In the genomic region with DNA sequence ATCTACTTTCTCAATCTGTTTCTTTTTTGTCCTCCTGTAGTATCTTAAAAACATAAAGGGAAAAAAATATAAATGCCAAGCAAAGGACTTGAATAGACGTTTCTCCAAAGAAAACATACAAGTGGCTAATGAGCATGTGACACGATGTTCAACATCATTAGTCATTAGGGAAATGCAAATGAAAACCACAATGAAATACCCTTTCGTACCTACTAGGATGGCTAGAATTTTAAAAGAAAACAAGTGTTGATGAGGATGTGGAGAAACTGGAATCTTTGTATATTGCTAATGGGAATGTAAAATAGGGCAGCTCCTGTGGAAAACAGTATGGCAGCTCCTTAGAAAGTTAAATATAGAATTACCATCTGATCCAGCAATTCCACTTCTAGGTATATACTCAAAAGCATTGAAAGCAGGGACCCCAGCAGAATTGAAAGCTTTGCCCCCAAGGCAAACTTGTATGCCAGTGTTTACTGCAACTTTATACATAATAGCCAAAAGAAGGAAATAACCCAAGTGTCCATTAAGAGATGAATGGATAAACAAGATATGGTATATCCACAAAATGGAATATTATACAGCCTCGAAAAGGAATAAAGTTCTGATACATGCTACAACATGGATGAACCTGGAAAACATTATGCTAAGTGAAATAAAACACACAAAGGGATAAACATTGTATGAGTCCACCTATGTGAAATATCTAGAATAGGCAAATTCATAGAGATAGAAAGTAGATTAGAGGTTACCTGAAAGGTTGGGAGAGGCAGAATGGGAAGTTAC, we compare ENCODE assay signal across 15 cellular contexts.
A peak's percentile ranks its signal among the peaks of the same experiment; 100 is the strongest.
DNase-seq lines count a peak whose midpoint lies in the region; ATAC-seq, FAIRE-seq and TF ChIP-seq lines count a peak whose summit lies in the region.
"Had no signal": no experiment of that assay in that cellular context is flagged by ENCODE, and none has a peak within 500 bp of the region (broad histone marks: within the 10 kb centered on the region; RNA-seq: fewer than 3 reads in every experiment).

No MANE protein-coding gene starts in this region.

- TF ChIP-seq CTCF in HEK293 (tag by site-specific recombination; IDR thresholded peaks at IDR 0.05), result no peak
- TF ChIP-seq CTCF in natural killer cell (IDR thresholded peaks at IDR 0.05), result no peak

- no peaks in the 10 kb centered on the region for H3K27me3 Mint-ChIP-seq in activated CD4-positive, alpha-beta T cell treated with anti-CD3 and anti-CD28 coated beads, Interleukin-2, amount 10 ng/mL, durations not matched to agents 24 days and 14 days
- H3K27me3 Mint-ChIP-seq in activated T-helper 2 cell treated with anti-CD3 and anti-CD28 coated beads, Interferon-gamma antibody, Interleukin-2, Interleukin-4, amounts not matched to agents 10 μg/mL and 5 μg/mL and 100 μg/mL, durations not matched to agents 14 hours and 24 hours and 36 hours (ENCODE audit: low read depth), result no peaks in the 10 kb centered on the region
- H3K27me3 Mint-ChIP-seq in natural killer cell (ENCODE audit: low read depth in 2 of 2), result no peaks in the 10 kb centered on the region

- H3K4me3 ChIP-seq in HEK293 (ENCODE audit: low read depth, low read length), result no peak overlapping the region
- H3K4me3 ChIP-seq: left lung, thyroid gland had no signal

- H3K36me3 ChIP-seq in HEK293 (ENCODE audit: control insufficient read depth in 2 of 2, insufficient read depth in 1 of 2, low read length in 2 of 2), result no peaks in the 10 kb centered on the region
- H3K36me3 ChIP-seq: left lung, thyroid gland had no signal

- CTCF ChIA-PET in HEK293 (lab: Yijun Ruan, JAX), result no interaction called here

- H3K4me1 Mint-ChIP-seq in activated CD4-positive, alpha-beta T cell treated with anti-CD3 and anti-CD28 coated beads, Interleukin-2, amount 10 ng/mL, durations not matched to agents 24 days and 14 days, result peaks cover 73% of the 10 kb centered on the region
- peaks cover 85% of the 10 kb centered on the region for H3K4me1 Mint-ChIP-seq in activated T-helper 2 cell treated with anti-CD3 and anti-CD28 coated beads, Interferon-gamma antibody, Interleukin-2, Interleukin-4, amounts not matched to agents 10 μg/mL and 5 μg/mL and 100 μg/mL, durations not matched to agents 14 hours and 24 hours and 36 hours (ENCODE audit: low read depth)
- peaks cover 80 to 83% of the 10 kb centered on the region in 2 donors for H3K4me1 Mint-ChIP-seq in natural killer cell

- H3K4me3 Mint-ChIP-seq in activated CD4-positive, alpha-beta T cell treated with anti-CD3 and anti-CD28 coated beads, Interleukin-2, amount 10 ng/mL, durations not matched to agents 24 days and 14 days, result peak overlapping the region; percentile 68
- no peak overlapping the region for H3K4me3 Mint-ChIP-seq in activated T-helper 2 cell treated with anti-CD3 and anti-CD28 coated beads, Interferon-gamma antibody, Interleukin-2, Interleukin-4, amounts not matched to agents 10 μg/mL and 5 μg/mL and 100 μg/mL, durations not matched to agents 14 hours and 24 hours and 36 hours (ENCODE audit: low read depth)
- peak overlapping the region; percentile 41 for H3K4me3 Mint-ChIP-seq in natural killer cell

- POLR2A ChIA-PET in HEK293 (lab: Yijun Ruan, JAX), result no interaction called here

- intact Hi-C loops in activated CD4-positive, alpha-beta T cell treated with anti-CD3 and anti-CD28 coated beads, Interleukin-2, amount 10 ng/mL, durations not matched to agents 24 days and 14 days (cut with micrococcal nuclease), result loop anchor here (1.0 to 10.0 kb wide), 4 partner anchors 20 to 197 kb away; no protein-coding TSS in a partner anchor
- intact Hi-C loops in activated T-helper 2 cell treated with anti-CD3 and anti-CD28 coated beads, Interferon-gamma antibody, Interleukin-2, Interleukin-4, amounts not matched to agents 10 μg/mL and 5 μg/mL and 100 μg/mL, durations not matched to agents 14 hours and 24 hours and 36 hours (cut with micrococcal nuclease), result loop anchor here (5.0 kb wide), 3 partner anchors 67 to 123 kb away; no protein-coding TSS in a partner anchor
- intact Hi-C loops in natural killer cell (cut with micrococcal nuclease), result loop anchor here (5.0 kb wide), 4 partner anchors 48 to 93 kb away; no protein-coding TSS in a partner anchor

- DNase-seq in activated CD4-positive, alpha-beta T cell treated with anti-CD3 and anti-CD28 coated beads, Interleukin-2, amount 10 ng/mL, durations not matched to agents 24 days and 14 days, result no peak
- no peak for DNase-seq in activated CD4-positive, alpha-beta T cell treated with anti-CD3 and anti-CD28 coated beads for 48 hours
- DNase-seq in activated T-helper 2 cell treated with anti-CD3 and anti-CD28 coated beads, Interferon-gamma antibody, Interleukin-2, Interleukin-4, amounts not matched to agents 10 μg/mL and 5 μg/mL and 100 μg/mL, durations not matched to agents 14 hours and 24 hours and 36 hours (ENCODE audit: low spot score), result no peak
- DNase-seq in natural killer cell, result no peak
- no peak for DNase-seq in frontal cortex (ENCODE audit: low spot score in 2 of 2)
- no peak for DNase-seq in 8988T
- DNase-seq in SW 1271 (lab: John Stamatoyannopoulos, UW), result no peak
- DNase-seq: activated gamma-delta T cell treated with Interleukin-2 at 50 U/mL for 16 hours; effector CD4-positive, alpha-beta T cell; left lung; NCI-H2107; thyroid gland had no signal

- no peaks in the 10 kb centered on the region for H3K9me3 ChIP-seq in HEK293 (ENCODE audit: control insufficient read depth, insufficient read depth, low read depth, low read length)
- H3K9me3 ChIP-seq: left lung, thyroid gland had no signal

- no peaks in the 10 kb centered on the region for H3K9me3 Mint-ChIP-seq in activated CD4-positive, alpha-beta T cell treated with anti-CD3 and anti-CD28 coated beads, Interleukin-2, amount 10 ng/mL, durations not matched to agents 24 days and 14 days
- H3K9me3 Mint-ChIP-seq in activated T-helper 2 cell treated with anti-CD3 and anti-CD28 coated beads, Interferon-gamma antibody, Interleukin-2, Interleukin-4, amounts not matched to agents 10 μg/mL and 5 μg/mL and 100 μg/mL, durations not matched to agents 14 hours and 24 hours and 36 hours, result no peaks in the 10 kb centered on the region
- no peaks in the 10 kb centered on the region for H3K9me3 Mint-ChIP-seq in natural killer cell

- H3K27ac ChIP-seq in HEK293 (ENCODE audit: extremely low read depth, low read depth, low read length), result no peak overlapping the region
- H3K27ac ChIP-seq: thyroid gland had no signal

- peaks cover 21% of the 10 kb centered on the region for H3K36me3 Mint-ChIP-seq in activated CD4-positive, alpha-beta T cell treated with anti-CD3 and anti-CD28 coated beads, Interleukin-2, amount 10 ng/mL, durations not matched to agents 24 days and 14 days (ENCODE audit: low read depth)
- peaks cover 34% of the 10 kb centered on the region for H3K36me3 Mint-ChIP-seq in activated T-helper 2 cell treated with anti-CD3 and anti-CD28 coated beads, Interferon-gamma antibody, Interleukin-2, Interleukin-4, amounts not matched to agents 10 μg/mL and 5 μg/mL and 100 μg/mL, durations not matched to agents 14 hours and 24 hours and 36 hours (ENCODE audit: low read depth)
- no peaks in the 10 kb centered on the region for H3K36me3 Mint-ChIP-seq in natural killer cell

- no peak for ATAC-seq in natural killer cell
- ATAC-seq: left lung had no signal

- no peaks in the 10 kb centered on the region for H3K4me1 ChIP-seq in HEK293 (ENCODE audit: control insufficient read depth, insufficient read depth, low read length)

- FAIRE-seq in frontal cortex (lab: Jason Lieb, UNC), result no peak
- FAIRE-seq: bronchial epithelial cell, RCC 7860 had no signal

- peak overlapping the region; percentile 97 for H3K27ac Mint-ChIP-seq in activated CD4-positive, alpha-beta T cell treated with anti-CD3 and anti-CD28 coated beads, Interleukin-2, amount 10 ng/mL, durations not matched to agents 24 days and 14 days
- peak overlapping the region; percentile 90 for H3K27ac Mint-ChIP-seq in activated T-helper 2 cell treated with anti-CD3 and anti-CD28 coated beads, Interferon-gamma antibody, Interleukin-2, Interleukin-4, amounts not matched to agents 10 μg/mL and 5 μg/mL and 100 μg/mL, durations not matched to agents 14 hours and 24 hours and 36 hours
- H3K27ac Mint-ChIP-seq in natural killer cell, result peak overlapping the region; percentile 84 to 98

TF ChIP-seq in HEK293, 187 proteins besides CTCF, POLR2A, EP300 and RAD21 (continues in another document):
- no peak for TF ChIP-seq ZBTB20 (tag by site-specific recombination; IDR thresholded peaks at IDR 0.05)
- no peak for TF ChIP-seq KLF9 (tag by site-specific recombination; IDR thresholded peaks at IDR 0.05; ENCODE audit: low read depth)
- no peak for TF ChIP-seq ZNF248 (tag by site-specific recombination; IDR thresholded peaks at IDR 0.05)
- TF ChIP-seq ZNF26 (tag by site-specific recombination; IDR thresholded peaks at IDR 0.05), result no peak
- TF ChIP-seq IKZF3 (tag by site-specific recombination; IDR thresholded peaks at IDR 0.05), result no peak
- TF ChIP-seq ZNF624 (tag by site-specific recombination; IDR thresholded peaks at IDR 0.05), result no peak
- TF ChIP-seq KLF16 (tag by site-specific recombination; IDR thresholded peaks at IDR 0.05), result no peak
- no peak for TF ChIP-seq ZNF112 (tag by site-specific recombination; IDR thresholded peaks at IDR 0.05)
- no peak for TF ChIP-seq PRDM1 (tag by site-specific recombination; IDR thresholded peaks at IDR 0.05)
- no peak for TF ChIP-seq ZNF239 (tag by site-specific recombination; IDR thresholded peaks at IDR 0.05)
- no peak for TF ChIP-seq ZNF223 (tag by site-specific recombination; IDR thresholded peaks at IDR 0.05)
- no peak for TF ChIP-seq ZNF341 (tag by site-specific recombination; IDR thresholded peaks at IDR 0.05; ENCODE audit: low read depth)
- TF ChIP-seq ZNF473 (tag by site-specific recombination; IDR thresholded peaks at IDR 0.05), result no peak
